ENCODE assay signal across 9 cellular contexts in the genomic region with DNA sequence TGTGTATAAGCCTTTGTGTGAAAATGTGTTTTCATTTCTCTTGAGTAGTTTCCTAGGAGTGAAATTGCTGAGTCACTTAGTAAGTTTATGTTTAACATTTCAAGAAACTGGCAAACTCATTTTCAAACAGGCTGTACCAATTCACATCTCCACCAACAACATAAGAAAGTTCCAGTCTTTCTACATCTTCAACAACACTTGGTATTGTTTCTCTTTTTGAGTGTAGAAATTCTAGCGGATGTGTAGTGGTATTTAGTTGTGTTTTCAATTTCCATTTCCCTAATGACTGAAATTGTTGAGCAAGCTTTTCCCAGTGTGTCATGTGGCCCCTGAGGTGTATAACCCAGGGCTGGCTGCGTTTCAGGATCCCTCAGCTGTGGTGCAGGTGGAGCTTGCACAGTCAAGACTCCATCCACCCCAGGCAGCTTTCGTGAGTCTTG.
DNase-seq lines count a peak whose midpoint lies in the region; ATAC-seq and FAIRE-seq lines count a peak whose summit lies in the region.
"Had no signal": no experiment of that assay in that cellular context is flagged by ENCODE, and none has a peak within 500 bp of the region (broad histone marks: within the 10 kb centered on the region; RNA-seq: fewer than 3 reads in every experiment).

No MANE protein-coding gene starts in this region.

- intact Hi-C loops in activated T-helper 1 cell treated with anti-CD3 and anti-CD28 coated beads, Interleukin-12 subunit alpha, Interleukin-12 subunit beta, Interleukin-2, Interleukin-4 antibody, amounts not matched to agents 30 ng/mL and 10 ng/mL and 1 ng/mL, durations not matched to agents 14 hours and 24 hours and 36 hours (cut with micrococcal nuclease): no loop called here
- intact Hi-C loops in Right ventricle myocardium superior (cut with DNase I): no loop called here

- peak overlapping the region; percentile 27 for H3K27ac Mint-ChIP-seq in activated T-helper 1 cell treated with anti-CD3 and anti-CD28 coated beads, Interleukin-12 subunit alpha, Interleukin-12 subunit beta, Interleukin-2, Interleukin-4 antibody, amounts not matched to agents 30 ng/mL and 10 ng/mL and 1 ng/mL, durations not matched to agents 14 hours and 24 hours and 36 hours

- ATAC-seq in HG03060 (IDR thresholded peaks at IDR 0.05; ENCODE audit: low read depth, unreplicated experiment) (peak; percentile 95), Right ventricle myocardium superior (ENCODE audit: poor library complexity) (no peak)

- peaks cover 1% of the 10 kb centered on the region for H3K36me3 Mint-ChIP-seq in activated T-helper 1 cell treated with anti-CD3 and anti-CD28 coated beads, Interleukin-12 subunit alpha, Interleukin-12 subunit beta, Interleukin-2, Interleukin-4 antibody, amounts not matched to agents 30 ng/mL and 10 ng/mL and 1 ng/mL, durations not matched to agents 14 hours and 24 hours and 36 hours (ENCODE audit: low read depth)

- H3K4me3 Mint-ChIP-seq in activated T-helper 1 cell treated with anti-CD3 and anti-CD28 coated beads, Interleukin-12 subunit alpha, Interleukin-12 subunit beta, Interleukin-2, Interleukin-4 antibody, amounts not matched to agents 30 ng/mL and 10 ng/mL and 1 ng/mL, durations not matched to agents 14 hours and 24 hours and 36 hours: no peak overlapping the region

- DNase-seq in Caki2 (ENCODE audit: low read depth) (peak; percentile 66), GM19239 (ENCODE audit: insufficient read length, low spot score) (no peak), Right ventricle myocardium superior (no peak), DMS153 treated with DMSO at 0.1 percent for 48 hours (lab: John Stamatoyannopoulos, UW; ENCODE audit: unreplicated experiment) (no peak), NCI-H82 (lab: John Stamatoyannopoulos, UW) (no peak)
- peak; percentile 15 for DNase-seq in activated T-helper 1 cell treated with anti-CD3 and anti-CD28 coated beads, Interleukin-12 subunit alpha, Interleukin-12 subunit beta, Interleukin-2, Interleukin-4 antibody, amounts not matched to agents 30 ng/mL and 10 ng/mL and 1 ng/mL, durations not matched to agents 14 hours and 24 hours and 36 hours (ENCODE audit: low spot score)
- DNase-seq in central memory CD4-positive, alpha-beta T cell: no peak
- DNase-seq: dermis blood vessel endothelial cell had no signal

- peaks cover 19% of the 10 kb centered on the region for H3K4me1 Mint-ChIP-seq in activated T-helper 1 cell treated with anti-CD3 and anti-CD28 coated beads, Interleukin-12 subunit alpha, Interleukin-12 subunit beta, Interleukin-2, Interleukin-4 antibody, amounts not matched to agents 30 ng/mL and 10 ng/mL and 1 ng/mL, durations not matched to agents 14 hours and 24 hours and 36 hours (ENCODE audit: low read depth)

- H3K27me3 Mint-ChIP-seq in activated T-helper 1 cell treated with anti-CD3 and anti-CD28 coated beads, Interleukin-12 subunit alpha, Interleukin-12 subunit beta, Interleukin-2, Interleukin-4 antibody, amounts not matched to agents 30 ng/mL and 10 ng/mL and 1 ng/mL, durations not matched to agents 14 hours and 24 hours and 36 hours (ENCODE audit: insufficient read depth): peaks cover 4% of the 10 kb centered on the region

- FAIRE-seq in GM19239 (lab: Jason Lieb, UNC): peak; percentile 97

- in situ Hi-C loops in Caki2 (cut with HindIII; ENCODE audit: low pct_unique_long_range_greater_than_20kb, low sequenced_read_pairs): no loop called here

- peaks cover 23% of the 10 kb centered on the region for H3K9me3 Mint-ChIP-seq in activated T-helper 1 cell treated with anti-CD3 and anti-CD28 coated beads, Interleukin-12 subunit alpha, Interleukin-12 subunit beta, Interleukin-2, Interleukin-4 antibody, amounts not matched to agents 30 ng/mL and 10 ng/mL and 1 ng/mL, durations not matched to agents 14 hours and 24 hours and 36 hours

Comparison
In these comparisons a context has a peak if more than half of its experiments do, and no peak if none do; other contexts are left out.
1. DNase-seq: peak in Caki2 (single experiment) and activated T-helper 1 cell treated with anti-CD3 and anti-CD28 coated beads, Interleukin-12 subunit alpha, Interleukin-12 subunit beta, Interleukin-2, Interleukin-4 antibody, amounts not matched to agents 30 ng/mL and 10 ng/mL and 1 ng/mL, durations not matched to agents 14 hours and 24 hours and 36 hours (single experiment); none in GM19239 (single experiment), Right ventricle myocardium superior (single experiment), DMS153 treated with DMSO at 0.1 percent for 48 hours (single experiment), NCI-H82 (single experiment) and central memory CD4-positive, alpha-beta T cell (single experiment).